In genomic region chr7:105309235-105310156, GRCh38 we compare ENCODE assay signal across 11 cellular contexts.
DNase-seq lines count a peak whose midpoint lies in the region; ATAC-seq and TF ChIP-seq lines count a peak whose summit lies in the region.
"Had no signal": no experiment of that assay in that cellular context is flagged by ENCODE, and none has a peak within 500 bp of the region (broad histone marks: within the 10 kb centered on the region; RNA-seq: fewer than 3 reads in every experiment).

No MANE protein-coding gene starts in this region.

- H3K27me3 Mint-ChIP-seq in T-helper 2 cell treated with Interferon-gamma antibody and Interleukin-4, amounts not matched to agents 5 μg/mL and 100 μg/mL, for 36 hours (ENCODE audit: low read depth), result no peaks in the 10 kb centered on the region
- no peaks in the 10 kb centered on the region for H3K27me3 Mint-ChIP-seq in nephron (ENCODE audit: low read depth)

- H3K9me3 Mint-ChIP-seq in T-helper 2 cell treated with Interferon-gamma antibody and Interleukin-4, amounts not matched to agents 5 μg/mL and 100 μg/mL, for 36 hours, result peaks cover 4% of the 10 kb centered on the region
- no peaks in the 10 kb centered on the region for H3K9me3 Mint-ChIP-seq in nephron

- H3K27me3 ChIP-seq in spleen (replicated peaks in 1 of 7), result no peaks in the 10 kb centered on the region

- no peak overlapping the region for H3K27ac ChIP-seq in spleen
- H3K27ac ChIP-seq: 22Rv1 had no signal

- TF ChIP-seq CTCF in nephron (IDR thresholded peaks at IDR 0.05; ENCODE audit: unreplicated experiment in 3 of 3) (no peak), spleen (IDR thresholded peaks at IDR 0.05 in 8 of 11, conservative IDR thresholded peaks at IDR 0.05 in 3 of 11) (no peak)

- no peak overlapping the region for H3K4me3 Mint-ChIP-seq in T-helper 2 cell treated with Interferon-gamma antibody and Interleukin-4, amounts not matched to agents 5 μg/mL and 100 μg/mL, for 36 hours
- H3K4me3 Mint-ChIP-seq in nephron, result peak overlapping the region in 2 of 3 experiments; percentile 36 to 45

- TF ChIP-seq POLR2A in spleen (IDR thresholded peaks at IDR 0.05), result no peak

- intact Hi-C loops in spleen (cut with DNase I; ENCODE audit: low total_unique reads), result no loop called here

- H3K4me3 ChIP-seq in spleen, result no peak overlapping the region

- H3K9me3 ChIP-seq in spleen, result no peaks in the 10 kb centered on the region

- peaks cover 45% of the 10 kb centered on the region for H3K4me1 Mint-ChIP-seq in T-helper 2 cell treated with Interferon-gamma antibody and Interleukin-4, amounts not matched to agents 5 μg/mL and 100 μg/mL, for 36 hours (ENCODE audit: low read depth)
- peaks cover 23% of the 10 kb centered on the region for H3K4me1 Mint-ChIP-seq in nephron

- H3K36me3 Mint-ChIP-seq in T-helper 2 cell treated with Interferon-gamma antibody and Interleukin-4, amounts not matched to agents 5 μg/mL and 100 μg/mL, for 36 hours (ENCODE audit: low read depth), result peaks cover 2% of the 10 kb centered on the region
- no peaks in the 10 kb centered on the region for H3K36me3 Mint-ChIP-seq in nephron (ENCODE audit: low read depth)

- peak overlapping the region; percentile 0 for H3K27ac Mint-ChIP-seq in T-helper 2 cell treated with Interferon-gamma antibody and Interleukin-4, amounts not matched to agents 5 μg/mL and 100 μg/mL, for 36 hours
- H3K27ac Mint-ChIP-seq in nephron, result peak overlapping the region; percentile 8 to 86 (median 71)

- 86 to 95% (median 87%) methylated on average over 2 of the region's 2 CpGs for WGBS in spleen, 5 donors

- DNase-seq in DMS 273 (lab: John Stamatoyannopoulos, UW; ENCODE audit: unreplicated experiment) (peak; percentile 61), DMS 273 treated with DMSO at 0.1 percent for 48 hours (lab: John Stamatoyannopoulos, UW) (no peak), SHP77 (lab: John Stamatoyannopoulos, UW) (no peak), spleen (no peak)
- no peak for DNase-seq in T-helper 2 cell treated with Interferon-gamma antibody and Interleukin-4, amounts not matched to agents 5 μg/mL and 100 μg/mL, for 36 hours (ENCODE audit: low spot score)
- DNase-seq in effector CD8-positive, alpha-beta T cell (lab: John Stamatoyannopoulos, UW), result no peak
- DNase-seq: foreskin fibroblast, NCI-H1694 had no signal

- ATAC-seq in HG02852 (IDR thresholded peaks at IDR 0.05; ENCODE audit: unreplicated experiment), result peak; percentile 59

- H3K36me3 ChIP-seq in spleen, result no peaks in the 10 kb centered on the region

- peaks cover 0 to 51% (median 22%) of the 10 kb centered on the region in 6 donors for H3K4me1 ChIP-seq in spleen
